In genomic region chr17:7477392-7478275, GRCh38 we compare ENCODE assay signal across 1 cellular context.
A peak's percentile ranks its signal among the peaks of the same experiment; 100 is the strongest.
TF ChIP-seq lines count a peak whose summit lies in the region.

No MANE protein-coding gene starts in this region.

TF ChIP-seq in HepG2, 621 proteins besides CTCF, POLR2A, EP300 and RAD21 (continued from another document and continues in another):
- TF ChIP-seq ARID4A (CRISPR knock-in tag; IDR thresholded peaks at IDR 0.05; ENCODE audit: borderline replicate concordance) (peak; percentile 38; the same call in 1 of the 2 replicates), HNF1B (CRISPR knock-in tag; IDR thresholded peaks at IDR 0.05) (no peak), NFYB (CRISPR knock-in tag; IDR thresholded peaks at IDR 0.05) (no peak), FOXC1 (CRISPR knock-in tag; IDR thresholded peaks at IDR 0.05; ENCODE audit: borderline replicate concordance) (no peak), ZFP36L1 (CRISPR knock-in tag; IDR thresholded peaks at IDR 0.05) (no peak), ZNF878 (CRISPR knock-in tag; IDR thresholded peaks at IDR 0.05) (no peak), ZBTB33 (CRISPR knock-in tag; IDR thresholded peaks at IDR 0.05) (peak; percentile 33; the same call in 1 of the 2 replicates), ARNTL (CRISPR knock-in tag; IDR thresholded peaks at IDR 0.05) (peak; percentile 59; the same call in 1 of the 2 replicates), ZNF331 (CRISPR knock-in tag; IDR thresholded peaks at IDR 0.05) (0 out of 2 replicates have a peak, but pooled peaks have one; percentile 22), MTA1 (CRISPR knock-in tag; IDR thresholded peaks at IDR 0.05; ENCODE audit: borderline replicate concordance) (peak; percentile 64; the same call in 1 of the 2 replicates), ZNF253 (CRISPR knock-in tag; IDR thresholded peaks at IDR 0.05; ENCODE audit: borderline replicate concordance) (no peak), SIN3A (IDR thresholded peaks at IDR 0.05; ENCODE audit: borderline replicate concordance, low read depth, low read length) (peak; percentile 32; the same call in 1 of the 2 replicates), HDAC1 (CRISPR knock-in tag; IDR thresholded peaks at IDR 0.05) (0 out of 2 replicates have a peak, but pooled peaks have one; percentile 21), TFDP1 (CRISPR knock-in tag; IDR thresholded peaks at IDR 0.05; ENCODE audit: borderline replicate concordance) (peak; percentile 19; the same call in 1 of the 2 replicates), MEIS1 (CRISPR knock-in tag; IDR thresholded peaks at IDR 0.05; ENCODE audit: borderline replicate concordance) (0 out of 2 replicates have a peak, but pooled peaks have one; percentile 67), ZNF556 (CRISPR knock-in tag; IDR thresholded peaks at IDR 0.05; ENCODE audit: borderline replicate concordance) (0 out of 2 replicates have a peak, but pooled peaks have one; percentile 37), TEAD2 (CRISPR knock-in tag; IDR thresholded peaks at IDR 0.05) (no peak), ZBTB4 (CRISPR knock-in tag; IDR thresholded peaks at IDR 0.05; ENCODE audit: borderline replicate concordance) (0 out of 2 replicates have a peak, but pooled peaks have one; percentile 33), HMG20A (CRISPR knock-in tag; IDR thresholded peaks at IDR 0.05; ENCODE audit: borderline replicate concordance) (no peak), ZNF225 (CRISPR knock-in tag; IDR thresholded peaks at IDR 0.05) (0 out of 2 replicates have a peak, but pooled peaks have one; percentile 3), YY1 (IDR thresholded peaks at IDR 0.05; ENCODE audit: insufficient read depth, insufficient replicate concordance, low read depth, low read length) (no peak), ZNF12 (CRISPR knock-in tag; IDR thresholded peaks at IDR 0.05) (no peak), FOXO4 (CRISPR knock-in tag; conservative IDR thresholded peaks at IDR 0.05) (no peak), ZBTB39 (CRISPR knock-in tag; IDR thresholded peaks at IDR 0.05) (no peak), ZNF577 (CRISPR knock-in tag; IDR thresholded peaks at IDR 0.05; ENCODE audit: borderline replicate concordance, low read depth) (no peak), ELF3 (CRISPR knock-in tag; IDR thresholded peaks at IDR 0.05) (peak; percentile 61), PHB2 (IDR thresholded peaks at IDR 0.05; ENCODE audit: partially characterized antibody) (no peak), ZNF275 (CRISPR knock-in tag; IDR thresholded peaks at IDR 0.05; ENCODE audit: borderline replicate concordance) (no peak), MXI1 (IDR thresholded peaks at IDR 0.05; ENCODE audit: borderline replicate concordance, low read depth, low read length) (peak; percentile 39; the same call in 1 of the 3 replicates), ZNF687 (CRISPR knock-in tag; IDR thresholded peaks at IDR 0.05) (peak; percentile 73), HNF4G (IDR thresholded peaks at IDR 0.05; ENCODE audit: borderline replicate concordance, low read depth, low read length) (no peak), HNF4G (CRISPR knock-in tag; IDR thresholded peaks at IDR 0.05; ENCODE audit: borderline replicate concordance, low read depth) (no peak), ZBTB7A (CRISPR knock-in tag; IDR thresholded peaks at IDR 0.05) (no peak), MAX (IDR thresholded peaks at IDR 0.05) (peak; percentile 49; the same call in 1 of the 2 replicates)
